In the genomic region with DNA sequence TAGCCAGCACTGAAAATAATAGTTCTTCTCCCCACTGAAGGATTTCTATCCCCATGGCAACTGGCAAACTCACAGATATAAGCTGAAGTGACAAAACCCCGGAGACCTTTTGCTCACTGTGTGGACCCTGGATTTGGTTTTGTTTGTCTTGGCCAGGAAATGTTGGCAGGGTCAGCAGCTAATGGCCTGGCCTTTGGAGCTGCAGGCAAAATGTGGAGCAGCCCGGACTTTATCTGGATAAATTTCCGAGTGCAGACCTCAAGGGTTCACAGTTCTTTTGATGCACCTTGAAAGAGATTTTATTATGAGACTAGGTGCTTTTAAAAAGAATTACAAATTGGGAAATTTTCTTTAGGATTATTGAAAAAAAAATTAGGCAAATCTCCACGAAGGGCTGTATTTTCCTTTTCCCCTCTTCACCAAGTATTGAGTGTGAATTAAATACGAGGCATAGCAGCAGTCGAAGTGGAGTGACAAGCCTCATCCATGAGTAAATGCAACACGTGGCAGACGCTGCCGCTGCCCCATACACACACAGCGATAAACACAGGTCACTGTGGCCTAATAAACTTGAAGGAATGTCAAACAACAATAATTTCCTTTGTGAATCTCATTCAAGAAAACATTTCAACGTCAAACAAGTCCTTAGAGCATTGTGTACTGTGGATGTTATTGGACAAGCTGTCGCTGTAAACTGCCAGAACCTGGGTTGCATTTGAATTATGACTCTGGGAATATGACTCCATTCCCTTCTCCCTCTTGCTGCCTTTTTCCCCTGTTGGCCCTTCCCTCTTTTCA, we compare ENCODE assay signal across 12 cellular contexts. TPM values are rescaled to one million over a fixed set of nuclear protein-coding genes. Genes with fewer than 3 reads are reported as not detected.
DNase-seq lines count a peak whose midpoint lies in the region; ATAC-seq and TF ChIP-seq lines count a peak whose summit lies in the region.
"Had no signal": no experiment of that assay in that cellular context is flagged by ENCODE, and none has a peak within 500 bp of the region (broad histone marks: within the 10 kb centered on the region; RNA-seq: fewer than 3 reads in every experiment).

No MANE protein-coding gene starts in this region.

- H3K9me3 ChIP-seq in MG63 = no peaks in the 10 kb centered on the region
- H3K9me3 ChIP-seq in neural progenitor cell (ENCODE audit: low read depth) = no peaks in the 10 kb centered on the region

- H3K4me3 Mint-ChIP-seq in neural progenitor cell = no peak overlapping the region
- H3K4me3 Mint-ChIP-seq: activated B cell treated with CpG ODN at 0.5 μM for 24 hours; CD4-positive, CD25-positive, alpha-beta regulatory T cell had no signal

- no peaks in the 10 kb centered on the region for H3K27me3 ChIP-seq in MG63
- H3K27me3 ChIP-seq in neural progenitor cell = no peaks in the 10 kb centered on the region

- peaks cover 3% of the 10 kb centered on the region for H3K36me3 Mint-ChIP-seq in neural progenitor cell

- TF ChIP-seq CTCF in AG10803 (conservative IDR thresholded peaks at IDR 0.05; ENCODE audit: low read length) (no peak), neural progenitor cell (IDR thresholded peaks at IDR 0.05) (no peak)

- H3K27me3 Mint-ChIP-seq in neural progenitor cell (ENCODE audit: insufficient read depth, low read depth) = peaks cover 4% of the 10 kb centered on the region
- H3K27me3 Mint-ChIP-seq: activated B cell treated with CpG ODN at 0.5 μM for 24 hours had no signal

- no peak overlapping the region for H3K4me2 ChIP-seq in neural progenitor cell

- H3F3A ChIP-seq in neural progenitor cell (ENCODE audit: low read depth) = no peaks in the 10 kb centered on the region

- H3K4me1 ChIP-seq in neural progenitor cell = peaks cover 5% of the 10 kb centered on the region

- no peak overlapping the region for H3K9ac ChIP-seq in neural progenitor cell

- DNase-seq in AG10803 (ENCODE audit: low read depth) = peak; percentile 46
- peak; percentile 74 for DNase-seq in MG63
- peak; percentile 57 for DNase-seq in fibroblast of gingiva (ENCODE audit: low read depth)
- DNase-seq in neural progenitor cell (ENCODE audit: low spot score) = no peak
- no peak for DNase-seq in SIG-M5 (lab: John Stamatoyannopoulos, UW)
- no peak for DNase-seq in SW480 (ENCODE audit: low spot score)
- DNase-seq in activated CD4-positive, alpha-beta T cell treated with anti-CD3 and anti-CD28 coated beads for 4 hours = no peak
- DNase-seq: activated B cell treated with CpG ODN at 0.5 μM for 24 hours; activated naive CD4-positive, alpha-beta T cell treated with anti-CD3 and anti-CD28 coated beads, Interleukin-2, amount 50 U/mL, for 16 hours; CD4-positive, CD25-positive, alpha-beta regulatory T cell had no signal

- H4K20me1 ChIP-seq in neural progenitor cell (ENCODE audit: low read depth) = no peaks in the 10 kb centered on the region

- H3K27ac Mint-ChIP-seq in neural progenitor cell = peak overlapping the region; percentile 51
- H3K27ac Mint-ChIP-seq: activated B cell treated with CpG ODN at 0.5 μM for 24 hours had no signal

- H3K79me2 ChIP-seq in neural progenitor cell (ENCODE audit: low read depth) = no peaks in the 10 kb centered on the region

- H2AFZ ChIP-seq in neural progenitor cell (replicated peaks) = peak overlapping the region; percentile 55

- H3K4me3 ChIP-seq in AG10803 (ENCODE audit: low read length) = no peak overlapping the region
- no peak overlapping the region for H3K4me3 ChIP-seq in MG63
- no peak overlapping the region for H3K4me3 ChIP-seq in neural progenitor cell
- H3K4me3 ChIP-seq: lung had no signal

- H3K36me3 ChIP-seq in MG63 = no peaks in the 10 kb centered on the region
- H3K36me3 ChIP-seq in neural progenitor cell = no peaks in the 10 kb centered on the region

- peaks cover 4% of the 10 kb centered on the region for H3K9me3 Mint-ChIP-seq in neural progenitor cell

- peaks cover 20% of the 10 kb centered on the region for H3K4me1 Mint-ChIP-seq in neural progenitor cell
- H3K4me1 Mint-ChIP-seq: activated B cell treated with CpG ODN at 0.5 μM for 24 hours had no signal

- no peak for ATAC-seq in GM21381 (IDR thresholded peaks at IDR 0.05; ENCODE audit: unreplicated experiment)

- no peak overlapping the region for H3K27ac ChIP-seq in neural progenitor cell

RNA-seq across cellular contexts. Expression of gene CCN6, which starts 35.1 kb away (rescaled TPM):
- total RNA-seq in MG63 (2014; rRNA removed; shearing (Covaris generic); ENCODE audit: low replicate concordance) = not detected in 2 replicates
- total RNA-seq in neural progenitor cell (ENCODE audit: low replicate concordance) = not detected in 2 replicates
- total RNA-seq: activated B cell treated with CpG ODN at 0.5 μM for 24 hours; CD4-positive, CD25-positive, alpha-beta regulatory T cell; lung had no signal

Comparison
In these comparisons a context has a peak if more than half of its experiments do, and no peak if none do; other contexts are left out.
1. DNase-seq: peak in AG10803 (single experiment), MG63 (single experiment) and fibroblast of gingiva (single experiment); none in neural progenitor cell (single experiment), SIG-M5 (single experiment), SW480 (single experiment) and activated CD4-positive, alpha-beta T cell treated with anti-CD3 and anti-CD28 coated beads for 4 hours (0 of 2).